In genomic region chr12:53098982-53099651, GRCh38 we compare ENCODE assay signal across 8 cellular contexts. TPM values are rescaled to one million over a fixed set of nuclear protein-coding genes. Genes with fewer than 3 reads are reported as not detected.
DNase-seq lines count a peak whose midpoint lies in the region; ATAC-seq, FAIRE-seq and TF ChIP-seq lines count a peak whose summit lies in the region.

No MANE protein-coding gene starts in this region.

- H4K20me1 ChIP-seq in GM23248 (ENCODE audit: insufficient read depth) = no peaks in the 10 kb centered on the region

- H3K36me3 Mint-ChIP-seq in WTC11 = no peaks in the 10 kb centered on the region

- no peak for FAIRE-seq in bronchial epithelial cell (lab: Jason Lieb, UNC)

- no peaks in the 10 kb centered on the region for H3K9me3 Mint-ChIP-seq in WTC11

- H3K9me3 ChIP-seq in A673 (ENCODE audit: low read depth, low read length, poor library complexity, severe bottlenecking) (no peaks in the 10 kb centered on the region), GM23248 (ENCODE audit: low read depth) (no peaks in the 10 kb centered on the region), spleen (no peaks in the 10 kb centered on the region)

- no TSS peak for BruUV-seq in A673 (replicated peaks; lab: Mats Ljungman, UMichigan)

- peaks cover 37% of the 10 kb centered on the region for H3F3A ChIP-seq in GM23248 (ENCODE audit: insufficient read depth)

- H3K9me2 ChIP-seq in GM23248 (ENCODE audit: insufficient read depth) = no peaks in the 10 kb centered on the region

- 10 to 19% methylated on average over 6 of the region's 6 CpGs for WGBS in GM23248 (ENCODE audit: low coverage in 1 of 2, low lambda C conversion rate in 2 of 2, missing lambda C conversion rate in 2 of 2), 2 experiments
- 18 to 28% (median 21%) methylated on average over 6 of the region's 6 CpGs for WGBS in spleen, 5 donors

- H3K27me3 Mint-ChIP-seq in WTC11 (ENCODE audit: low read depth) = peaks cover 54% of the 10 kb centered on the region

- ATAC-seq in WTC11 (peak; percentile 16), HG03354 (IDR thresholded peaks at IDR 0.05; ENCODE audit: poor library complexity, severe bottlenecking, unreplicated experiment) (no peak)

- peak; percentile 93 for DNase-seq in A673 (ENCODE audit: low spot score)
- DNase-seq in GM23248 = peak; percentile 97
- peak; percentile 73 for DNase-seq in NCI-H2227 (lab: John Stamatoyannopoulos, UW; ENCODE audit: unreplicated experiment)
- peak; percentile 92 for DNase-seq in WTC11 (ENCODE audit: low spot score)
- peak; percentile 80 for DNase-seq in bronchial epithelial cell (ENCODE audit: low read depth)
- peak; percentile 94 for DNase-seq in islet precursor cell
- DNase-seq in spleen = peak; percentile 96

- peak; percentile 93 for TF ChIP-seq CTCF in A673 (conservative IDR thresholded peaks at IDR 0.05; ENCODE audit: low read depth, low read length)
- TF ChIP-seq CTCF in WTC11 (IDR thresholded peaks at IDR 0.05) = peak; percentile 96
- peak; percentile 85 for TF ChIP-seq CTCF in bronchial epithelial cell (IDR thresholded peaks at IDR 0.05; ENCODE audit: insufficient read depth, low read length, severe bottlenecking)
- TF ChIP-seq CTCF in spleen (IDR thresholded peaks at IDR 0.05 in 8 of 11, conservative IDR thresholded peaks at IDR 0.05 in 3 of 11) = peak; percentile 92 to 98 (median 96)

- H3K9ac ChIP-seq in GM23248 = peak overlapping the region; percentile 93

- H3K27ac Mint-ChIP-seq in WTC11 = no peak overlapping the region

- in situ Hi-C loops in GM23248 (cut with MboI) = no loop called here

- peak overlapping the region; percentile 47; the same call in 1 of the 2 replicates for H2AFZ ChIP-seq in GM23248

- H3K36me3 ChIP-seq in A673 (ENCODE audit: insufficient read depth, low read length, poor library complexity, severe bottlenecking) (no peaks in the 10 kb centered on the region), GM23248 (ENCODE audit: low read depth) (no peaks in the 10 kb centered on the region), bronchial epithelial cell (ENCODE audit: control insufficient read depth, insufficient read depth, low read length) (no peaks in the 10 kb centered on the region), spleen (peaks cover 0 to 9% (median 0%) of the 10 kb centered on the region in 6 donors)

- peak overlapping the region; percentile 90 for H3K4me3 Mint-ChIP-seq in WTC11

- H3K27ac ChIP-seq in A673 (ENCODE audit: low read depth, low read length, poor library complexity, severe bottlenecking) = peak overlapping the region; percentile 6
- peak overlapping the region; percentile 97 for H3K27ac ChIP-seq in GM23248
- peak overlapping the region; percentile 50 to 88 (median 84) for H3K27ac ChIP-seq in spleen

- CTCF ChIA-PET in A673 (lab: Charles Lee) = interaction anchor here (0.6 to 3.5 kb wide), 8 partner anchors 14 to 214 kb away, joined by 3 to 62 read pairs (median 3); partner anchors contain the start of genes CSAD, SPRYD3 and ZNF740
- CTCF ChIA-PET in WTC11 (lab: Charles Lee) = interaction anchor here (0.6 to 14.6 kb wide), 40 partner anchors 9 to 645 kb away, joined by 3 to 474 read pairs (median 6); partner anchors contain the start of genes AAAS, ESPL1, SP1 and SPRYD3

- H3K4me2 ChIP-seq in GM23248 (ENCODE audit: unreplicated experiment) = peak overlapping the region; percentile 91

- H3K4me1 ChIP-seq in A673 (ENCODE audit: insufficient read depth, low read length, poor library complexity, severe bottlenecking) (peaks cover 23% of the 10 kb centered on the region), GM23248 (ENCODE audit: insufficient read depth) (peaks cover 22% of the 10 kb centered on the region), spleen (peaks cover 21 to 91% (median 58%) of the 10 kb centered on the region in 6 donors)

- POLR2A ChIA-PET in A673 (lab: Charles Lee; ENCODE audit: low non-redundant PET) = interaction anchor here (0.6 to 1.3 kb wide), 2 partner anchors 33 to 169 kb away, joined by 3 read pairs; partner anchors contain the start of gene ESPL1
- POLR2A ChIA-PET in WTC11 (lab: Charles Lee) = interaction anchor here (0.6 to 1.3 kb wide), 5 partner anchors 11 to 81 kb away, joined by 3 to 6 read pairs (median 4); partner anchors contain the start of genes CSAD, SPRYD3 and ZNF740

- TF ChIP-seq POLR2A in spleen (IDR thresholded peaks at IDR 0.05) = no peak

- intact Hi-C loops in A673 (cut with micrococcal nuclease; ENCODE audit: unreplicated experiment) = loop anchor here (1.0 to 5.0 kb wide), 2 partner anchors 33 to 52 kb away; no protein-coding TSS in a partner anchor
- intact Hi-C loops in spleen (cut with DNase I; ENCODE audit: low total_unique reads) = loop anchor here (2.0 kb wide), 1 partner anchor 30 kb away; no protein-coding TSS in a partner anchor

- peaks cover 30% of the 10 kb centered on the region for H3K4me1 Mint-ChIP-seq in WTC11

- peaks cover 11% of the 10 kb centered on the region; the same call in 1 of the 2 replicates for H3K79me2 ChIP-seq in GM23248 (ENCODE audit: insufficient read depth)

- H3K27me3 ChIP-seq in A673 (replicated peaks; ENCODE audit: insufficient read depth, low read depth, low read length, poor library complexity) (no peaks in the 10 kb centered on the region), GM23248 (replicated peaks; ENCODE audit: insufficient read depth) (no peaks in the 10 kb centered on the region), bronchial epithelial cell (ENCODE audit: control insufficient read depth, insufficient read depth, low read length) (no peaks in the 10 kb centered on the region), spleen (replicated peaks in 1 of 7) (peaks cover 0 to 22% (median 0%) of the 10 kb centered on the region in 7 donors)

- H3K4me3 ChIP-seq in A673 (ENCODE audit: low read depth, low read length, poor library complexity, severe bottlenecking) (peak overlapping the region; percentile 61), GM23248 (peak overlapping the region; percentile 85), bronchial epithelial cell (ENCODE audit: low read depth, low read length) (no peak overlapping the region), spleen (peak overlapping the region in 5 of 8 donors; percentile 48 to 75 (median 56))

TF ChIP-seq in WTC11, 78 proteins besides CTCF, POLR2A, EP300 and RAD21 (continues in another document):
- TF ChIP-seq, protein P1, sequence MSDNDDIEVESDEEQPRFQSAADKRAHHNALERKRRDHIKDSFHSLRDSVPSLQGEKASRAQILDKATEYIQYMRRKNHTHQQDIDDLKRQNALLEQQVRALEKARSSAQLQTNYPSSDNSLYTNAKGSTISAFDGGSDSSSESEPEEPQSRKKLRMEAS (CRISPR knock-in tag; IDR thresholded peaks at IDR 0.05) = no peak
- TF ChIP-seq SP1 (CRISPR knock-in tag; conservative IDR thresholded peaks at IDR 0.05) = 0 out of 2 replicates have a peak, but pooled peaks have one; percentile 30

RNA-seq across cellular contexts. Expression of gene IGFBP6, which starts 1.6 kb away (rescaled TPM):
- total RNA-seq in A673 (2021) (6.6 and 7.3 TPM in 2 replicates), WTC11 (2021) (6.4 to 11.2 TPM (median 7.4 TPM) in 3 replicates), bronchial epithelial cell (75.5 and 81.6 TPM in 2 replicates), spleen (100 to 1,000 TPM in 2 of 7 donors, 10 to 100 TPM in 5; 35.2 to 183 (median 75.6) TPM)
- total RNA-seq in GM23248 (2014; rRNA removed; shearing (Covaris generic)) = 1,132 and 1,614 TPM in 2 replicates
- polyA plus RNA-seq in GM23248 (2016; fragmentation: Nextera tagmentation; extraction: Ambion mirVana) (1,827 and 1,899 TPM in 2 replicates), spleen (100 to 1,000 TPM in 2 of 3 donors, 10 to 100 TPM in 1; 37.1 to 144 (median 130) TPM)

RNA-seq across cellular contexts. Expression of gene SOAT2, which starts 4.2 kb away (rescaled TPM):
- total RNA-seq in A673 (2021) (not detected in 2 replicates), WTC11 (2021) (not detected in 3 replicates), bronchial epithelial cell (not detected in 2 replicates), spleen (under 1 TPM in 6 of 7 donors, not detected in 1; 0.37 to 0.80 (median 0.54) TPM)
- total RNA-seq in GM23248 (2014; rRNA removed; shearing (Covaris generic)) = not detected in 2 replicates
- polyA plus RNA-seq in GM23248 (2016; fragmentation: Nextera tagmentation; extraction: Ambion mirVana) (0.33 and 0.43 TPM in 2 replicates), spleen (1 to 10 TPM in 1 of 3 donors, under 1 TPM in 2; 0.52 to 2.2 (median 0.99) TPM)

RNA-seq across cellular contexts. Expression of gene SPRYD3, which starts 19.9 kb away (rescaled TPM):
- total RNA-seq in A673 (2021) (17.0 and 19.3 TPM in 2 replicates), WTC11 (2021) (6.5 to 11.9 TPM (median 6.8 TPM) in 3 replicates), bronchial epithelial cell (18.7 and 25.9 TPM in 2 replicates), spleen (10 to 100 TPM; 29.2 to 44.5 (median 36.4) TPM)
- total RNA-seq in GM23248 (2014; rRNA removed; shearing (Covaris generic)) = 42.5 and 48.7 TPM in 2 replicates
- polyA plus RNA-seq in GM23248 (2016; fragmentation: Nextera tagmentation; extraction: Ambion mirVana) (54.7 and 55.5 TPM in 2 replicates), spleen (10 to 100 TPM; 10.8 to 31.0 (median 15.9) TPM)

RNA-seq across cellular contexts. Expression of gene TNS2, which starts 49.3 kb away (rescaled TPM):
- total RNA-seq in A673 (2021) = 3.4 and 6.1 TPM in 2 replicates
- total RNA-seq in GM23248 (2014; rRNA removed; shearing (Covaris generic)) = 41.6 and 48.6 TPM in 2 replicates
- polyA plus RNA-seq in GM23248 (2016; fragmentation: Nextera tagmentation; extraction: Ambion mirVana) = 24.1 and 26.1 TPM in 2 replicates
- total RNA-seq in WTC11 (2021) = 3.4 to 7.7 TPM (median 4.1 TPM) in 3 replicates
- 1.3 and 1.8 TPM in 2 replicates for total RNA-seq in bronchial epithelial cell
- total RNA-seq in spleen = 100 to 1,000 TPM in 6 of 7 donors, 10 to 100 TPM in 1; 72.4 to 301 (median 170) TPM
- 100 to 1,000 TPM in 1 of 3 donors, 10 to 100 TPM in 2; 36.6 to 159 (median 67.5) TPM for polyA plus RNA-seq in spleen

Comparison
In these comparisons a context has a peak if more than half of its experiments do, and no peak if none do; other contexts are left out.
1. H3K27ac ChIP-seq: peak in every context shown above with its lines; median percentile 97 in GM23248; 84 in spleen; 6 in A673.